Comparison of ENCODE assay signal across 2 cellular contexts in genomic region chr17:4159761-4160160, GRCh38.
TF ChIP-seq lines count a peak whose summit lies in the region.

No MANE protein-coding gene starts in this region.

TF ChIP-seq in IMR-90, 13 proteins besides CTCF, POLR2A, EP300 and RAD21:
- TF ChIP-seq RCOR1 (IDR thresholded peaks at IDR 0.05; ENCODE audit: insufficient replicate concordance, low read length) (no peak), MAFK (IDR thresholded peaks at IDR 0.05; ENCODE audit: low read depth, low read length) (no peak), RFX5 (IDR thresholded peaks at IDR 0.05; ENCODE audit: low read depth, low read length) (no peak), MXI1 (IDR thresholded peaks at IDR 0.05; ENCODE audit: borderline replicate concordance, low read depth, low read length) (no peak), NFE2L2 (IDR thresholded peaks at IDR 0.05; ENCODE audit: low read depth, low read length) (no peak), BHLHE40 (IDR thresholded peaks at IDR 0.05; ENCODE audit: low read depth, low read length) (no peak), USF2 (IDR thresholded peaks at IDR 0.05; ENCODE audit: low read depth, low read length) (no peak)

TF ChIP-seq in H1, 55 proteins besides CTCF, POLR2A, EP300 and RAD21:
- no peak for TF ChIP-seq SP2 (IDR thresholded peaks at IDR 0.05; ENCODE audit: low read length)
- TF ChIP-seq SRF (IDR thresholded peaks at IDR 0.05; ENCODE audit: low read depth, low read length): no peak
- TF ChIP-seq RFX5 (IDR thresholded peaks at IDR 0.05; ENCODE audit: borderline replicate concordance, low read depth, low read length): no peak
- no peak for TF ChIP-seq TAF1 (IDR thresholded peaks at IDR 0.05; ENCODE audit: low read depth, low read length)
- no peak for TF ChIP-seq SIX5 (IDR thresholded peaks at IDR 0.05; ENCODE audit: low read depth, low read length)
